ENCODE assay signal across 21 cellular contexts in genomic region chr3:12908136-12908730, GRCh38.
"Had no signal": no experiment of that assay in that cellular context is flagged by ENCODE, and none has a peak within 500 bp of the region (broad histone marks: within the 10 kb centered on the region; RNA-seq: fewer than 3 reads in every experiment).

No MANE protein-coding gene starts in this region.

- H3K27me3 ChIP-seq: sigmoid colon, upper lobe of left lung had no signal

- DNase-seq: activated CD4-positive, alpha-beta memory T cell treated with anti-CD3 and anti-CD28 coated beads for 36 hours; activated CD4-positive, alpha-beta T cell treated with anti-CD3 and anti-CD28 coated beads for 4 hours; activated CD4-positive, CD25-positive, alpha-beta regulatory T cell; activated gamma-delta T cell treated with Interleukin-2 at 50 U/mL for 16 hours; activated naive CD8-positive, alpha-beta T cell treated with anti-CD3 and anti-CD28 coated beads, Interleukin-2, amount 10 ng/mL, durations not matched to agents 7 days and 5 days; amniotic stem cell; cortex of kidney; erythroblast; foreskin fibroblast; immature natural killer cell; lower lobe of right lung; sigmoid colon; stimulated activated CD4-positive, alpha-beta T cell treated with anti-CD3 and anti-CD28 coated beads, Interleukin-15, amount 100 ng/mL, for 24 hours; stimulated activated naive CD4-positive, alpha-beta T cell treated with Interleukin-2 at 50 U/mL for 16 hours; upper lobe of left lung had no signal

- H3K4me3 ChIP-seq: lower lobe of right lung, sigmoid colon, smooth muscle cell, upper lobe of left lung had no signal

- ATAC-seq: left lobe of liver, lower lobe of right lung had no signal

- H3K27ac Mint-ChIP-seq: activated CD4-positive, alpha-beta memory T cell treated with anti-CD3 and anti-CD28 coated beads for 36 hours; activated naive CD8-positive, alpha-beta T cell treated with anti-CD3 and anti-CD28 coated beads, Interleukin-2, amount 10 ng/mL, durations not matched to agents 7 days and 5 days; activated T-helper 1 cell treated with anti-CD3 and anti-CD28 coated beads, Interleukin-12 subunit alpha, Interleukin-12 subunit beta, Interleukin-2, Interleukin-4 antibody, amounts not matched to agents 30 ng/mL and 10 ng/mL and 1 ng/mL, durations not matched to agents 14 hours and 24 hours and 36 hours; nephron; T-helper 1 cell treated with Interleukin-12 subunit alpha and Interleukin-12 subunit beta and Interleukin-4 antibody, amounts not matched to agents 30 μg/mL and 1 μg/mL, for 36 hours had no signal

- H3K4me1 Mint-ChIP-seq: nephron had no signal

- H3K4me2 ChIP-seq: smooth muscle cell had no signal

- H2AFZ ChIP-seq: parathyroid adenoma had no signal

- H3K27me3 Mint-ChIP-seq: activated CD4-positive, alpha-beta memory T cell treated with anti-CD3 and anti-CD28 coated beads for 36 hours; activated naive CD8-positive, alpha-beta T cell treated with anti-CD3 and anti-CD28 coated beads, Interleukin-2, amount 10 ng/mL, durations not matched to agents 7 days and 5 days had no signal

- H3K27ac ChIP-seq: lower lobe of right lung, parathyroid adenoma, sigmoid colon, upper lobe of left lung had no signal

- H3K9ac ChIP-seq: parathyroid adenoma had no signal

- H3K4me1 ChIP-seq: sigmoid colon, upper lobe of left lung had no signal

- H3K9me3 Mint-ChIP-seq: activated CD4-positive, alpha-beta memory T cell treated with anti-CD3 and anti-CD28 coated beads for 36 hours; activated naive CD8-positive, alpha-beta T cell treated with anti-CD3 and anti-CD28 coated beads, Interleukin-2, amount 10 ng/mL, durations not matched to agents 7 days and 5 days; activated T-helper 1 cell treated with anti-CD3 and anti-CD28 coated beads, Interleukin-12 subunit alpha, Interleukin-12 subunit beta, Interleukin-2, Interleukin-4 antibody, amounts not matched to agents 30 ng/mL and 10 ng/mL and 1 ng/mL, durations not matched to agents 14 hours and 24 hours and 36 hours; immature natural killer cell; nephron; T-helper 1 cell treated with Interleukin-12 subunit alpha and Interleukin-12 subunit beta and Interleukin-4 antibody, amounts not matched to agents 30 μg/mL and 1 μg/mL, for 36 hours had no signal

- H3K9me3 ChIP-seq: lower lobe of right lung, sigmoid colon, upper lobe of left lung had no signal

- H3K4me3 Mint-ChIP-seq: activated CD4-positive, alpha-beta memory T cell treated with anti-CD3 and anti-CD28 coated beads for 36 hours; activated naive CD8-positive, alpha-beta T cell treated with anti-CD3 and anti-CD28 coated beads, Interleukin-2, amount 10 ng/mL, durations not matched to agents 7 days and 5 days; activated T-helper 1 cell treated with anti-CD3 and anti-CD28 coated beads, Interleukin-12 subunit alpha, Interleukin-12 subunit beta, Interleukin-2, Interleukin-4 antibody, amounts not matched to agents 30 ng/mL and 10 ng/mL and 1 ng/mL, durations not matched to agents 14 hours and 24 hours and 36 hours; immature natural killer cell; nephron; T-helper 1 cell treated with Interleukin-12 subunit alpha and Interleukin-12 subunit beta and Interleukin-4 antibody, amounts not matched to agents 30 μg/mL and 1 μg/mL, for 36 hours had no signal
